8 cellular contexts compared by ENCODE assay signal in genomic region chr10:71965623-71966022, GRCh38. TPM values are rescaled to one million over a fixed set of nuclear protein-coding genes. Genes with fewer than 3 reads are reported as not detected.
A peak's percentile ranks its signal among the peaks of the same experiment; 100 is the strongest.
DNase-seq lines count a peak whose midpoint lies in the region; ATAC-seq and TF ChIP-seq lines count a peak whose summit lies in the region.

No MANE protein-coding gene starts in this region.

- POLR2A ChIA-PET in HCT116 (lab: Charles Lee) = interaction anchor here (1.1 to 1.3 kb wide), 2 partner anchors 9 to 154 kb away, joined by 4 read pairs; no protein-coding TSS in a partner anchor

- no peak for TF ChIP-seq RAD21 in HCT116 (IDR thresholded peaks at IDR 0.05; ENCODE audit: low read depth)

- H3K9me2 ChIP-seq in HCT116 (ENCODE audit: insufficient read depth) = no peaks in the 10 kb centered on the region

- no peak for DNase-seq in HCT116 (ENCODE audit: low read depth, low spot score)
- DNase-seq in ascending aorta (ENCODE audit: low spot score in 2 of 2) = no peak
- DNase-seq in NCI-H2196 (lab: John Stamatoyannopoulos, UW; ENCODE audit: unreplicated experiment) = no peak
- no peak for DNase-seq in MV-4-11 (lab: John Stamatoyannopoulos, UW)
- DNase-seq in NCI-H774 (lab: John Stamatoyannopoulos, UW) = no peak

- CTCF ChIA-PET in HCT116 (lab: Charles Lee) = interaction anchor here (1.3 kb wide), 1 partner anchor 69 kb away, joined by 5 read pairs; no protein-coding TSS in a partner anchor

- ATAC-seq in HCT116 (no peak), GM19395 (IDR thresholded peaks at IDR 0.05; ENCODE audit: unreplicated experiment) (no peak)

- H3K4me2 ChIP-seq in HCT116 (ENCODE audit: low read length) = peak overlapping the region; percentile 100

- H3K36me3 ChIP-seq in HCT116 (ENCODE audit: control insufficient read depth in 1 of 2, insufficient read depth in 2 of 2, low read length in 2 of 2) (no peaks in the 10 kb centered on the region), ascending aorta (peaks cover 0 to 7% of the 10 kb centered on the region in 2 donors)

- H3K27ac ChIP-seq in HCT116 (ENCODE audit: low read depth, low read length) = peak overlapping the region; percentile 76
- H3K27ac ChIP-seq in ascending aorta = peak overlapping the region; percentile 100
- peak overlapping the region in 19 of 21 experiments; percentile 30 to 95 (median 87) for H3K27ac ChIP-seq in skin epidermis

- BruUV-seq in HCT116 (replicated peaks; lab: Mats Ljungman, UMichigan) = no TSS peak

- H2AFZ ChIP-seq in HCT116 (ENCODE audit: low read depth, low read length, poor library complexity, severe bottlenecking) = no peak overlapping the region

- no peaks in the 10 kb centered on the region for H4K20me1 ChIP-seq in HCT116 (ENCODE audit: insufficient read depth)

- no peaks in the 10 kb centered on the region for H3K27me3 ChIP-seq in HCT116 (ENCODE audit: insufficient read depth, low read length)
- H3K27me3 ChIP-seq in ascending aorta = no peaks in the 10 kb centered on the region

- TF ChIP-seq POLR2A in HCT116 (IDR thresholded peaks at IDR 0.05; ENCODE audit: borderline replicate concordance, extremely low read depth, insufficient read depth, insufficient read length) = no peak

- H3K79me2 ChIP-seq in HCT116 (ENCODE audit: insufficient read depth, low read length) = peaks cover 60% of the 10 kb centered on the region

- H3K4me3 ChIP-seq in HCT116 (replicated peaks in 1 of 2; ENCODE audit: low read depth in 1 of 2, low read length in 2 of 2) (peak overlapping the region; percentile 69 to 86), ascending aorta (peak overlapping the region; percentile 88 to 99), iPS-18c (ENCODE audit: insufficient read depth, low read depth, low read length) (peak overlapping the region; percentile 82), skin epidermis (peak overlapping the region; percentile 49 to 72 (median 66))

- peaks cover 34 to 65% of the 10 kb centered on the region in 2 experiments for H3K4me1 ChIP-seq in HCT116 (ENCODE audit: control insufficient read depth in 1 of 2, insufficient read depth in 2 of 2, low read length in 2 of 2)
- peaks cover 0 to 43% of the 10 kb centered on the region in 2 donors for H3K4me1 ChIP-seq in ascending aorta

- H3K9me3 ChIP-seq in HCT116 (ENCODE audit: control insufficient read depth in 1 of 2, insufficient read depth in 1 of 2, low read depth in 1 of 2, low read length in 2 of 2) (no peaks in the 10 kb centered on the region), ascending aorta (no peaks in the 10 kb centered on the region), iPS-18c (ENCODE audit: control insufficient read depth, insufficient read depth, low read length) (no peaks in the 10 kb centered on the region)

- intact Hi-C loops in HCT116 (cut with micrococcal nuclease) = no loop called here
- intact Hi-C loops in ascending aorta (cut with DNase I) = loop anchor here (1.0 to 2.0 kb wide), 2 partner anchors 17 to 44 kb away; no protein-coding TSS in a partner anchor

- peak overlapping the region; percentile 92 for H3K9ac ChIP-seq in HCT116 (ENCODE audit: low read length)

- TF ChIP-seq CTCF in HCT116 (IDR thresholded peaks at IDR 0.05 in 2 of 3, conservative IDR thresholded peaks at IDR 0.05 in 1 of 3; ENCODE audit: borderline replicate concordance in 1 of 3, insufficient read depth in 1 of 3, low read depth in 2 of 3, low read length in 2 of 3) = no peak
- no peak for TF ChIP-seq CTCF in ascending aorta (IDR thresholded peaks at IDR 0.05)

- RAD21 ChIA-PET in HCT116 (lab: Charles Lee; ENCODE audit: low non-redundant PET in 1 of 2, low total read pairs in 2 of 2, uncharacterized antibody in 2 of 2, unreplicated experiment in 2 of 2) = no interaction called here

TF ChIP-seq in HCT116, 20 proteins besides CTCF, POLR2A, EP300 and RAD21:
- no peak for TF ChIP-seq EZH2 (IDR thresholded peaks at IDR 0.05)
- TF ChIP-seq CBX3 (IDR thresholded peaks at IDR 0.05; ENCODE audit: low read depth) = no peak
- no peak for TF ChIP-seq EGR1 (IDR thresholded peaks at IDR 0.05; ENCODE audit: low read depth)
- TF ChIP-seq ZBTB33 (IDR thresholded peaks at IDR 0.05; ENCODE audit: extremely low read depth, insufficient replicate concordance, low read length) = no peak
- no peak for TF ChIP-seq FOSL1 (IDR thresholded peaks at IDR 0.05; ENCODE audit: low read depth)
- no peak for TF ChIP-seq SP1 (IDR thresholded peaks at IDR 0.05; ENCODE audit: low read depth)
- TF ChIP-seq ZFX (IDR thresholded peaks at IDR 0.05) = 0 out of 2 replicates have a peak, but pooled peaks have one; percentile 6

RNA-seq across cellular contexts. Expression of gene CHST3, which starts 1.4 kb away (rescaled TPM):
- total RNA-seq in HCT116 (2021; ENCODE audit: unreplicated experiment) = 10.6 TPM
- polyA plus RNA-seq in HCT116 (2012) = 7.3 and 7.8 TPM in 2 replicates
- 41.4 TPM for total RNA-seq in ascending aorta
